15 cellular contexts compared by ENCODE assay signal in genomic region chr5:73256012-73256411, GRCh38.
DNase-seq lines count a peak whose midpoint lies in the region; ATAC-seq and TF ChIP-seq lines count a peak whose summit lies in the region.
"Had no signal": no experiment of that assay in that cellular context is flagged by ENCODE, and none has a peak within 500 bp of the region (broad histone marks: within the 10 kb centered on the region; RNA-seq: fewer than 3 reads in every experiment).

No MANE protein-coding gene starts in this region.

- ATAC-seq in GM18867 (IDR thresholded peaks at IDR 0.05; ENCODE audit: unreplicated experiment) = no peak
- ATAC-seq: CD8-positive, alpha-beta T cell had no signal

- no peak for TF ChIP-seq EP300 in esophagus muscularis mucosa (IDR thresholded peaks at IDR 0.05)

- H3K27ac ChIP-seq in esophagus muscularis mucosa (replicated peaks in 1 of 4) (no peak overlapping the region), right atrium auricular region (no peak overlapping the region)
- H3K27ac ChIP-seq: BLaER1, C4-2B had no signal

- 60% methylated on average over 6 of the region's 6 CpGs for WGBS in esophagus muscularis mucosa

- in situ Hi-C loops in G401 (cut with HindIII; ENCODE audit: low sequenced_read_pairs) = no loop called here

- no peaks in the 10 kb centered on the region for H3K27me3 ChIP-seq in esophagus muscularis mucosa
- H3K27me3 ChIP-seq in right atrium auricular region = no peaks in the 10 kb centered on the region
- H3K27me3 ChIP-seq: BLaER1 had no signal

- H3K4me3 ChIP-seq in esophagus muscularis mucosa (no peak overlapping the region), right atrium auricular region (no peak overlapping the region)
- H3K4me3 ChIP-seq: BLaER1 had no signal

- DNase-seq in G401 (ENCODE audit: low spot score) (peak; percentile 40), NCI-H69 (lab: John Stamatoyannopoulos, UW) (peak; percentile 14), esophagus muscularis mucosa (ENCODE audit: extremely low spot score) (peak; percentile 34), right atrium auricular region (ENCODE audit: low spot score) (no peak)
- no peak for DNase-seq in stimulated activated naive CD4-positive, alpha-beta T cell treated with Interleukin-2 at 50 U/mL for 16 hours (lab: John Stamatoyannopoulos, UW)
- DNase-seq: Caco-2; CD4-positive, CD25-positive, alpha-beta regulatory T cell; CD8-positive, alpha-beta T cell; DMS79 treated with DMSO at 0.1 percent for 48 hours; GOT3; H7; HCEC 1CT had no signal

- no peaks in the 10 kb centered on the region for H3K4me1 ChIP-seq in esophagus muscularis mucosa
- H3K4me1 ChIP-seq in right atrium auricular region = no peaks in the 10 kb centered on the region
- H3K4me1 ChIP-seq: BLaER1, Caco-2 had no signal

- intact Hi-C loops in esophagus muscularis mucosa (cut with DNase I) = no loop called here

- H3K9me3 ChIP-seq in esophagus muscularis mucosa (peaks cover 0 to 10% (median 3%) of the 10 kb centered on the region in 4 donors), right atrium auricular region (peaks cover 0 to 6% of the 10 kb centered on the region in 2 donors)
- H3K9me3 ChIP-seq: BLaER1 had no signal

- no peaks in the 10 kb centered on the region for H3K36me3 ChIP-seq in esophagus muscularis mucosa
- no peaks in the 10 kb centered on the region for H3K36me3 ChIP-seq in right atrium auricular region
- H3K36me3 ChIP-seq: BLaER1 had no signal

- TF ChIP-seq POLR2A in esophagus muscularis mucosa (IDR thresholded peaks at IDR 0.05; ENCODE audit: low read depth) = no peak

- TF ChIP-seq CTCF in esophagus muscularis mucosa (IDR thresholded peaks at IDR 0.05) = no peak
- no peak for TF ChIP-seq CTCF in right atrium auricular region (IDR thresholded peaks at IDR 0.05)

Comparison
In these comparisons a context has a peak if more than half of its experiments do, and no peak if none do; other contexts are left out.
1. DNase-seq: peak in G401 (single experiment), NCI-H69 (single experiment) and esophagus muscularis mucosa (single experiment); none in right atrium auricular region (single experiment) and stimulated activated naive CD4-positive, alpha-beta T cell treated with Interleukin-2 at 50 U/mL for 16 hours (single experiment).